ENCODE assay signal across 14 cellular contexts in genomic region chr14:93715279-93715927, GRCh38.
"Had no signal": no experiment of that assay in that cellular context is flagged by ENCODE, and none has a peak within 500 bp of the region (broad histone marks: within the 10 kb centered on the region; RNA-seq: fewer than 3 reads in every experiment).

No MANE protein-coding gene starts in this region.

- H3K4me3 ChIP-seq: esophagus squamous epithelium, hepatocyte, psoas muscle, transverse colon had no signal

- H3K36me3 ChIP-seq: esophagus squamous epithelium, transverse colon had no signal

- ATAC-seq: activated CD4-positive, CD25-positive, alpha-beta regulatory T cell treated with anti-CD3 and anti-CD28 coated beads, Interleukin-2, amount 50 U/mL, for 24 hours; natural killer cell; psoas muscle; stimulated activated effector memory CD8-positive, alpha-beta T cell treated with anti-CD3 and anti-CD28 coated beads, Interleukin-12 subunit alpha, Interleukin-12 subunit beta, amount 100 ng/mL, for 72 hours; T-cell had no signal

- H3K27ac ChIP-seq: esophagus squamous epithelium, hepatocyte, psoas muscle, transverse colon had no signal

- H3K4me1 Mint-ChIP-seq: activated naive CD4-positive, alpha-beta T cell treated with anti-CD3 and anti-CD28 coated beads, Interleukin-2, amount 10 ng/mL, durations not matched to agents 7 days and 5 days; natural killer cell; stimulated activated effector memory CD8-positive, alpha-beta T cell treated with anti-CD3 and anti-CD28 coated beads, Interleukin-12 subunit alpha, Interleukin-12 subunit beta, amount 100 ng/mL, for 72 hours; T-cell had no signal

- H3K9me3 Mint-ChIP-seq: activated naive CD4-positive, alpha-beta T cell treated with anti-CD3 and anti-CD28 coated beads, Interleukin-2, amount 10 ng/mL, durations not matched to agents 7 days and 5 days; activated T-cell treated with anti-CD3 and anti-CD28 coated beads, Interleukin-2, amount 50 U/mL, for 24 hours; natural killer cell; stimulated activated effector memory CD8-positive, alpha-beta T cell treated with anti-CD3 and anti-CD28 coated beads, Interleukin-12 subunit alpha, Interleukin-12 subunit beta, amount 100 ng/mL, for 72 hours; T-cell had no signal

- H3K36me3 Mint-ChIP-seq: activated naive CD4-positive, alpha-beta T cell treated with anti-CD3 and anti-CD28 coated beads, Interleukin-2, amount 10 ng/mL, durations not matched to agents 7 days and 5 days; natural killer cell; stimulated activated effector memory CD8-positive, alpha-beta T cell treated with anti-CD3 and anti-CD28 coated beads, Interleukin-12 subunit alpha, Interleukin-12 subunit beta, amount 100 ng/mL, for 72 hours; T-cell had no signal

- H3K4me3 Mint-ChIP-seq: activated naive CD4-positive, alpha-beta T cell treated with anti-CD3 and anti-CD28 coated beads, Interleukin-2, amount 10 ng/mL, durations not matched to agents 7 days and 5 days; activated T-cell treated with anti-CD3 and anti-CD28 coated beads, Interleukin-2, amount 50 U/mL, for 24 hours; natural killer cell; stimulated activated effector memory CD8-positive, alpha-beta T cell treated with anti-CD3 and anti-CD28 coated beads, Interleukin-12 subunit alpha, Interleukin-12 subunit beta, amount 100 ng/mL, for 72 hours; T-cell had no signal

- H3K4me1 ChIP-seq: psoas muscle, transverse colon had no signal

- DNase-seq: activated CD4-positive, alpha-beta T cell treated with anti-CD3 and anti-CD28 coated beads, Interleukin-2, amount 50 U/mL, for 4 hours; activated naive CD4-positive, alpha-beta T cell treated with anti-CD3 and anti-CD28 coated beads, Interleukin-2, amount 10 ng/mL, durations not matched to agents 7 days and 5 days; activated T-cell treated with anti-CD3 and anti-CD28 coated beads, Interleukin-2, amount 50 U/mL, for 24 hours; esophagus squamous epithelium; mesendoderm; natural killer cell; nucleus accumbens; psoas muscle; T-cell; T1000; transverse colon had no signal

- H3K27me3 ChIP-seq: hepatocyte, transverse colon had no signal

- H3K27ac Mint-ChIP-seq: activated naive CD4-positive, alpha-beta T cell treated with anti-CD3 and anti-CD28 coated beads, Interleukin-2, amount 10 ng/mL, durations not matched to agents 7 days and 5 days; activated T-cell treated with anti-CD3 and anti-CD28 coated beads, Interleukin-2, amount 50 U/mL, for 24 hours; natural killer cell; stimulated activated effector memory CD8-positive, alpha-beta T cell treated with anti-CD3 and anti-CD28 coated beads, Interleukin-12 subunit alpha, Interleukin-12 subunit beta, amount 100 ng/mL, for 72 hours; T-cell had no signal

- H3K9me3 ChIP-seq: esophagus squamous epithelium, psoas muscle, transverse colon had no signal
